1 cellular context compared by ENCODE assay signal in genomic region chr4:125483278-125483677, GRCh38.
TF ChIP-seq lines count a peak whose summit lies in the region.

No MANE protein-coding gene starts in this region.

TF ChIP-seq in IMR-90, 13 proteins besides CTCF, POLR2A, EP300 and RAD21 (continued from another document):
- TF ChIP-seq MAFK (IDR thresholded peaks at IDR 0.05; ENCODE audit: low read depth, low read length) (no peak), NFE2L2 (IDR thresholded peaks at IDR 0.05; ENCODE audit: low read depth, low read length) (no peak), SMC3 (IDR thresholded peaks at IDR 0.05; ENCODE audit: low read depth, low read length) (no peak), MXI1 (IDR thresholded peaks at IDR 0.05; ENCODE audit: borderline replicate concordance, low read depth, low read length) (no peak), CHD1 (IDR thresholded peaks at IDR 0.05; ENCODE audit: low read depth, low read length) (no peak), CEBPB (IDR thresholded peaks at IDR 0.05; ENCODE audit: low read depth, low read length) (no peak), RFX5 (IDR thresholded peaks at IDR 0.05; ENCODE audit: low read depth, low read length) (no peak)
- TF ChIP-seq, protein P1, sequence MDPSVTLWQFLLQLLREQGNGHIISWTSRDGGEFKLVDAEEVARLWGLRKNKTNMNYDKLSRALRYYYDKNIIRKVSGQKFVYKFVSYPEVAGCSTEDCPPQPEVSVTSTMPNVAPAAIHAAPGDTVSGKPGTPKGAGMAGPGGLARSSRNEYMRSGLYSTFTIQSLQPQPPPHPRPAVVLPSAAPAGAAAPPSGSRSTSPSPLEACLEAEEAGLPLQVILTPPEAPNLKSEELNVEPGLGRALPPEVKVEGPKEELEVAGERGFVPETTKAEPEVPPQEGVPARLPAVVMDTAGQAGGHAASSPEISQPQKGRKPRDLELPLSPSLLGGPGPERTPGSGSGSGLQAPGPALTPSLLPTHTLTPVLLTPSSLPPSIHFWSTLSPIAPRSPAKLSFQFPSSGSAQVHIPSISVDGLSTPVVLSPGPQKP (IDR thresholded peaks at IDR 0.05; ENCODE audit: borderline replicate concordance, low read depth, low read length): no peak
